1 cellular context compared by ENCODE assay signal in the genomic region with DNA sequence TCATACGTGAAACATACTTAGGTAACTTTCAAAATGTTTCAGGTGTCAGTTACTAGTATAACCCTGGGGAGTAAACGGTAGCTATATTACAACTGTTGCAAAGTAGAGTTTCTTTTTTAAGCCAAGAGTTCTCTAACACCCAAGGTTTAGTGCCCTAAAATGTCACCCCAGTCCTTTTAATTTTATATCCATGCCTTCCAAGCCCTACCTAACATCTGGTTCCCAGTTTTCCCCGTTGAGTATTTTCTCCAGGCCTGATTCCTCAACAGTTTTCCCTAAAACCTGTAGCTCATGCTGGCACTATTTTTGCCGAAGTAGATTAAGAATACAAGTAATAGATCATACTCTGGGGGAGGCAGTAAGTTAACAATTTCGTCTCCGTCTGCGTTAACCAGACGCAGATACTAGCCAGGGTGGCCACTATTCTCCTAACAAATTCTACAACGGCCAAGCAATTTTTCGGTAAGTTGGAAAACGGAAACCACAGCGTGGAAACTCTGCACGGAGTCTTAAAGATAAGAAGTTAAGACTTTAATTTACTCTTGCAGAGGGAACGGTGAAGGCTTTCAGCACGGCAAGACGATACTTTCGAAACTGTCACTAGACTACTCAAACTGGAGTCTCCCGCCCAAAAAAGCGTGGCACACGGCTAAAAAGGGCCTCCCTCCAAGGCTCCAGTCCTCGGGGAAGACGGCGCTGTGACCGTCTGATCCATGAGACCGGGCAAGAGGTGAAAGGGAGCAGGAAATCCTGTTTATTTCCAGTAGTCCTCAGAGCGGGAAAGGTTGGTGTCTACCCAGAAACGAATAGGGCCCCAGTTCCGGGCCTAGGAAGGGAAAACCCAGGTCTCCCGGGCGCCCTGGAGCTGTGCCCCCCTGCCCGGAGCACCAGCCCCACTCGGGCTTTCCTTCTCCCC.
TF ChIP-seq lines count a peak whose summit lies in the region.

No MANE protein-coding gene starts in this region.

TF ChIP-seq in HepG2, 621 proteins besides CTCF, POLR2A, EP300 and RAD21 (continued from another document):
- TF ChIP-seq ARID4A (CRISPR knock-in tag; IDR thresholded peaks at IDR 0.05; ENCODE audit: borderline replicate concordance) = no peak
- no peak for TF ChIP-seq ZNF530 (CRISPR knock-in tag; IDR thresholded peaks at IDR 0.05; ENCODE audit: low read depth)
- TF ChIP-seq POLR2G (IDR thresholded peaks at IDR 0.05; ENCODE audit: low read depth, low read length) = no peak
- no peak for TF ChIP-seq NCOR1 (IDR thresholded peaks at IDR 0.05; ENCODE audit: borderline replicate concordance, low read length)
- TF ChIP-seq MXI1 (IDR thresholded peaks at IDR 0.05; ENCODE audit: borderline replicate concordance, low read depth, low read length) = peak; percentile 15; the same call in 1 of the 3 replicates
- TF ChIP-seq, protein P1, sequence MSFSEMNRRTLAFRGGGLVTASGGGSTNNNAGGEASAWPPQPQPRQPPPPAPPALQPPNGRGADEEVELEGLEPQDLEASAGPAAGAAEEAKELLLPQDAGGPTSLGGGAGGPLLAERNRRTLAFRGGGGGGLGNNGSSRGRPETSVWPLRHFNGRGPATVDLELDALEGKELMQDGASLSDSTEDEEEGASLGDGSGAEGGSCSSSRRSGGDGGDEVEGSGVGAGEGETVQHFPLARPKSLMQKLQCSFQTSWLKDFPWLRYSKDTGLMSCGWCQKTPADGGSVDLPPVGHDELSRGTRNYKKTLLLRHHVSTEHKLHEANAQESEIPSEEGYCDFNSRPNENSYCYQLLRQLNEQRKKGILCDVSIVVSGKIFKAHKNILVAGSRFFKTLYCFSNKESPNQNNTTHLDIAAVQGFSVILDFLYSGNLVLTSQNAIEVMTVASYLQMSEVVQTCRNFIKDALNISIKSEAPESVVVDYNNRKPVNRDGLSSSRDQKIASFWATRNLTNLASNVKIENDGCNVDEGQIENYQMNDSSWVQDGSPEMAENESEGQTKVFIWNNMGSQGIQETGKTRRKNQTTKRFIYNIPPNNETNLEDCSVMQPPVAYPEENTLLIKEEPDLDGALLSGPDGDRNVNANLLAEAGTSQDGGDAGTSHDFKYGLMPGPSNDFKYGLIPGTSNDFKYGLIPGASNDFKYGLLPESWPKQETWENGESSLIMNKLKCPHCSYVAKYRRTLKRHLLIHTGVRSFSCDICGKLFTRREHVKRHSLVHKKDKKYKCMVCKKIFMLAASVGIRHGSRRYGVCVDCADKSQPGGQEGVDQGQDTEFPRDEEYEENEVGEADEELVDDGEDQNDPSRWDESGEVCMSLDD (CRISPR knock-in tag; IDR thresholded peaks at IDR 0.05; ENCODE audit: borderline replicate concordance) = no peak
- TF ChIP-seq CSRNP2 (CRISPR knock-in tag; conservative IDR thresholded peaks at IDR 0.05; ENCODE audit: low read depth) = no peak
- no peak for TF ChIP-seq NRL (CRISPR knock-in tag; IDR thresholded peaks at IDR 0.05; ENCODE audit: borderline replicate concordance)
- no peak for TF ChIP-seq TRIM24 (CRISPR knock-in tag; IDR thresholded peaks at IDR 0.05)
- TF ChIP-seq ZNF891 (CRISPR knock-in tag; IDR thresholded peaks at IDR 0.05) = no peak
- no peak for TF ChIP-seq FOSL1 (CRISPR knock-in tag; IDR thresholded peaks at IDR 0.05; ENCODE audit: borderline replicate concordance)
- TF ChIP-seq IRX3 (CRISPR knock-in tag; IDR thresholded peaks at IDR 0.05; ENCODE audit: borderline replicate concordance, low read depth) = 0 out of 2 replicates have a peak, but pooled peaks have one; percentile 2
- no peak; the same call in 1 of the 2 replicates for TF ChIP-seq HDAC2 (CRISPR knock-in tag; IDR thresholded peaks at IDR 0.05)
- no peak for TF ChIP-seq HNRNPLL (IDR thresholded peaks at IDR 0.05; ENCODE audit: low read depth, low read length, poor library complexity, severe bottlenecking)
- TF ChIP-seq MAFG (CRISPR knock-in tag; IDR thresholded peaks at IDR 0.05) = no peak
- no peak; the same call in 1 of the 2 replicates for TF ChIP-seq KLF6 (CRISPR knock-in tag; IDR thresholded peaks at IDR 0.05)
- no peak for TF ChIP-seq FOXO1 (CRISPR knock-in tag; IDR thresholded peaks at IDR 0.05)
- TF ChIP-seq, protein P2, sequence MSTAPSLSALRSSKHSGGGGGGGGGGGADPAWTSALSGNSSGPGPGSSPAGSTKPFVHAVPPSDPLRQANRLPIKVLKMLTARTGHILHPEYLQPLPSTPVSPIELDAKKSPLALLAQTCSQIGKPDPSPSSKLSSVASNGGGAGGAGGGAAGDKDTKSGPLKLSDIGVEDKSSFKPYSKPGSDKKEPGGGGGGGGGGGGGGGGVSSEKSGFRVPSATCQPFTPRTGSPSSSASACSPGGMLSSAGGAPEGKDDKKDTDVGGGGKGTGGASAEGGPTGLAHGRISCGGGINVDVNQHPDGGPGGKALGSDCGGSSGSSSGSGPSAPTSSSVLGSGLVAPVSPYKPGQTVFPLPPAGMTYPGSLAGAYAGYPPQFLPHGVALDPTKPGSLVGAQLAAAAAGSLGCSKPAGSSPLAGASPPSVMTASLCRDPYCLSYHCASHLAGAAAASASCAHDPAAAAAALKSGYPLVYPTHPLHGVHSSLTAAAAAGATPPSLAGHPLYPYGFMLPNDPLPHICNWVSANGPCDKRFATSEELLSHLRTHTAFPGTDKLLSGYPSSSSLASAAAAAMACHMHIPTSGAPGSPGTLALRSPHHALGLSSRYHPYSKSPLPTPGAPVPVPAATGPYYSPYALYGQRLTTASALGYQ (CRISPR knock-in tag; IDR thresholded peaks at IDR 0.05) = 0 out of 2 replicates have a peak, but pooled peaks have one; percentile 27
- TF ChIP-seq RARA (CRISPR knock-in tag; IDR thresholded peaks at IDR 0.05) = no peak
- TF ChIP-seq ZNF770 (CRISPR knock-in tag; IDR thresholded peaks at IDR 0.05) = no peak
- TF ChIP-seq SMAD3 (CRISPR knock-in tag; IDR thresholded peaks at IDR 0.05) = no peak
- no peak for TF ChIP-seq CCDC6 (CRISPR knock-in tag; IDR thresholded peaks at IDR 0.05)
- no peak for TF ChIP-seq MLX (CRISPR knock-in tag; IDR thresholded peaks at IDR 0.05)
- TF ChIP-seq PPARG (CRISPR knock-in tag; conservative IDR thresholded peaks at IDR 0.05) = no peak
- TF ChIP-seq, protein P3, sequence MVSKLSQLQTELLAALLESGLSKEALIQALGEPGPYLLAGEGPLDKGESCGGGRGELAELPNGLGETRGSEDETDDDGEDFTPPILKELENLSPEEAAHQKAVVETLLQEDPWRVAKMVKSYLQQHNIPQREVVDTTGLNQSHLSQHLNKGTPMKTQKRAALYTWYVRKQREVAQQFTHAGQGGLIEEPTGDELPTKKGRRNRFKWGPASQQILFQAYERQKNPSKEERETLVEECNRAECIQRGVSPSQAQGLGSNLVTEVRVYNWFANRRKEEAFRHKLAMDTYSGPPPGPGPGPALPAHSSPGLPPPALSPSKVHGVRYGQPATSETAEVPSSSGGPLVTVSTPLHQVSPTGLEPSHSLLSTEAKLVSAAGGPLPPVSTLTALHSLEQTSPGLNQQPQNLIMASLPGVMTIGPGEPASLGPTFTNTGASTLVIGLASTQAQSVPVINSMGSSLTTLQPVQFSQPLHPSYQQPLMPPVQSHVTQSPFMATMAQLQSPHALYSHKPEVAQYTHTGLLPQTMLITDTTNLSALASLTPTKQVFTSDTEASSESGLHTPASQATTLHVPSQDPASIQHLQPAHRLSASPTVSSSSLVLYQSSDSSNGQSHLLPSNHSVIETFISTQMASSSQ (IDR thresholded peaks at IDR 0.05; ENCODE audit: low read depth) = no peak
- TF ChIP-seq, protein P3 (CRISPR knock-in tag; IDR thresholded peaks at IDR 0.05; ENCODE audit: borderline replicate concordance) = no peak
- 0 out of 2 replicates have a peak, but pooled peaks have one; percentile 13 for TF ChIP-seq GATAD2A (CRISPR knock-in tag; IDR thresholded peaks at IDR 0.05)
- no peak for TF ChIP-seq ADNP (CRISPR knock-in tag; IDR thresholded peaks at IDR 0.05)
- no peak for TF ChIP-seq ZSCAN29 (CRISPR knock-in tag; conservative IDR thresholded peaks at IDR 0.05)
- TF ChIP-seq SIN3B (IDR thresholded peaks at IDR 0.05; ENCODE audit: low read length) = no peak
- TF ChIP-seq ZNF556 (CRISPR knock-in tag; IDR thresholded peaks at IDR 0.05; ENCODE audit: borderline replicate concordance) = no peak
- TF ChIP-seq PAWR (CRISPR knock-in tag; IDR thresholded peaks at IDR 0.05; ENCODE audit: borderline replicate concordance) = 0 out of 2 replicates have a peak, but pooled peaks have one; percentile 28
- TF ChIP-seq KDM5B (CRISPR knock-in tag; IDR thresholded peaks at IDR 0.05; ENCODE audit: borderline replicate concordance) = no peak
- TF ChIP-seq ZBTB7A (CRISPR knock-in tag; IDR thresholded peaks at IDR 0.05) = no peak
- TF ChIP-seq ZFP90 (CRISPR knock-in tag; IDR thresholded peaks at IDR 0.05; ENCODE audit: borderline replicate concordance) = 0 out of 2 replicates have a peak, but pooled peaks have one; percentile 29
- TF ChIP-seq ZNF777 (CRISPR knock-in tag; IDR thresholded peaks at IDR 0.05) = no peak; the same call in 1 of the 2 replicates
- TF ChIP-seq E2F5 (CRISPR knock-in tag; conservative IDR thresholded peaks at IDR 0.05) = no peak
